ENCODE assay signal across 8 cellular contexts in genomic region chr9:114397219-114397847, GRCh38. TPM values are rescaled to one million over a fixed set of nuclear protein-coding genes. Genes with fewer than 3 reads are reported as not detected.
DNase-seq lines count a peak whose midpoint lies in the region; ATAC-seq lines count a peak whose summit lies in the region.

No MANE protein-coding gene starts in this region.

- WGBS in thymus, result 44% methylated on average over 14 of the region's 14 CpGs

- peaks cover 39% of the 10 kb centered on the region for H3K4me1 Mint-ChIP-seq in activated CD4-positive, alpha-beta T cell treated with anti-CD3 and anti-CD28 coated beads, Interleukin-2, amount 10 ng/mL, durations not matched to agents 24 days and 14 days
- peaks cover 51% of the 10 kb centered on the region for H3K4me1 Mint-ChIP-seq in activated naive CD8-positive, alpha-beta T cell (ENCODE audit: low read depth)

- H3K36me3 ChIP-seq in thymus (ENCODE audit: control insufficient read depth, insufficient read depth), result peaks cover under 1% of the 10 kb centered on the region

- H3K9me3 Mint-ChIP-seq in activated CD4-positive, alpha-beta T cell treated with anti-CD3 and anti-CD28 coated beads, Interleukin-2, amount 10 ng/mL, durations not matched to agents 24 days and 14 days, result no peaks in the 10 kb centered on the region
- H3K9me3 Mint-ChIP-seq in activated naive CD8-positive, alpha-beta T cell (ENCODE audit: low read depth), result no peaks in the 10 kb centered on the region

- H3K27me3 ChIP-seq in thymus (ENCODE audit: control insufficient read depth, insufficient read depth), result no peaks in the 10 kb centered on the region

- H3K27me3 Mint-ChIP-seq in activated CD4-positive, alpha-beta T cell treated with anti-CD3 and anti-CD28 coated beads, Interleukin-2, amount 10 ng/mL, durations not matched to agents 24 days and 14 days, result no peaks in the 10 kb centered on the region
- H3K27me3 Mint-ChIP-seq in activated naive CD8-positive, alpha-beta T cell, result no peaks in the 10 kb centered on the region

- H3K4me1 ChIP-seq in thymus (ENCODE audit: control insufficient read depth, insufficient read depth, low read length), result peaks cover 32% of the 10 kb centered on the region

- no peaks in the 10 kb centered on the region for H3K9me3 ChIP-seq in thymus (ENCODE audit: control insufficient read depth)

- intact Hi-C loops in activated CD4-positive, alpha-beta T cell treated with anti-CD3 and anti-CD28 coated beads, Interleukin-2, amount 10 ng/mL, durations not matched to agents 24 days and 14 days (cut with micrococcal nuclease), result no loop called here

- DNase-seq in activated CD4-positive, alpha-beta T cell treated with anti-CD3 and anti-CD28 coated beads, Interleukin-2, amount 10 ng/mL, durations not matched to agents 24 days and 14 days, result no peak
- DNase-seq in activated CD4-positive, alpha-beta T cell treated with anti-CD3 and anti-CD28 coated beads, Interleukin-2, amount 50 U/mL, for 48 hours, result no peak
- no peak for DNase-seq in left lobe of liver (ENCODE audit: low spot score)

- H3K27ac Mint-ChIP-seq in activated CD4-positive, alpha-beta T cell treated with anti-CD3 and anti-CD28 coated beads, Interleukin-2, amount 10 ng/mL, durations not matched to agents 24 days and 14 days, result peak overlapping the region; percentile 87
- peak overlapping the region; percentile 88 for H3K27ac Mint-ChIP-seq in activated naive CD8-positive, alpha-beta T cell

- ATAC-seq in left lobe of liver (peak; percentile 0), GM19397 (IDR thresholded peaks at IDR 0.05; ENCODE audit: unreplicated experiment) (no peak), HG02938 (IDR thresholded peaks at IDR 0.05; ENCODE audit: unreplicated experiment) (no peak), HG03039 (IDR thresholded peaks at IDR 0.05; ENCODE audit: unreplicated experiment) (no peak)

- H3K36me3 Mint-ChIP-seq in activated CD4-positive, alpha-beta T cell treated with anti-CD3 and anti-CD28 coated beads, Interleukin-2, amount 10 ng/mL, durations not matched to agents 24 days and 14 days (ENCODE audit: low read depth), result peaks cover 24% of the 10 kb centered on the region
- H3K36me3 Mint-ChIP-seq in activated naive CD8-positive, alpha-beta T cell, result peaks cover 2% of the 10 kb centered on the region

- H3K27ac ChIP-seq in thymus (ENCODE audit: low read depth), result peak overlapping the region; percentile 89

- H3K4me3 Mint-ChIP-seq in activated CD4-positive, alpha-beta T cell treated with anti-CD3 and anti-CD28 coated beads, Interleukin-2, amount 10 ng/mL, durations not matched to agents 24 days and 14 days, result peak overlapping the region; percentile 97
- peak overlapping the region; percentile 96 for H3K4me3 Mint-ChIP-seq in activated naive CD8-positive, alpha-beta T cell

- H3K4me3 ChIP-seq in thymus (ENCODE audit: low read length), result peak overlapping the region; percentile 76

RNA-seq across cellular contexts. Expression of gene AKNA, which starts 9.6 kb away (rescaled TPM):
- 149 and 150 TPM in 2 replicates for total RNA-seq in activated CD4-positive, alpha-beta T cell treated with anti-CD3 and anti-CD28 coated beads, Interleukin-2, amount 10 ng/mL, durations not matched to agents 24 days and 14 days
- 7.3 TPM for total RNA-seq in left lobe of liver
- polyA plus RNA-seq in thymus, result 162 TPM

Comparison
In these comparisons a context has a peak if more than half of its experiments do, and no peak if none do; other contexts are left out.
1. RNA of gene AKNA, which starts 9.6 kb away (total RNA-seq): 149 to 150 TPM in activated CD4-positive, alpha-beta T cell treated with anti-CD3 and anti-CD28 coated beads, Interleukin-2, amount 10 ng/mL, durations not matched to agents 24 days and 14 days; 7.3 TPM in left lobe of liver (single experiment); every median in the first group is over 10 times any median in the second.